10 cellular contexts compared by ENCODE assay signal in the genomic region with DNA sequence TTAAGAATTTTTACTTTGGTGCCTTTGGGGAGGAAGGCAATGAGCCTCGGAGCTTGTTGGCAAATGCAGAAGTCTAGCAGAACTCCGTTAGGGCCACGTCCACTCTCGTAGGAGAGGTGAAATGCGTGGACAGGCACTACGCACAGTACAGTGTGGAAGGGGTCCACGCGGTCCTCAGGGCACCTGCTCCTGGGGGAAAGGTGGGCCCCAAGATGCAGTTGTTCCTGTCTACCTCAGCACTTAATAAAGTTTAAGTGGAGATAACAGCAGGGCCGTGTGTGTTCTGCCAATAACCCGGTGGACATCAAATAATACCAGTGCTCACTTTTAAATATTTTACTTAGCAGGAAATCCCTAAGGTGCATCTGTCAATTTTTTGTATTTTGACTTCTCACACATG. TPM values are rescaled to one million over a fixed set of nuclear protein-coding genes. Genes with fewer than 3 reads are reported as not detected.
A peak's percentile ranks its signal among the peaks of the same experiment; 100 is the strongest.
DNase-seq lines count a peak whose midpoint lies in the region; ATAC-seq and TF ChIP-seq lines count a peak whose summit lies in the region.
"Had no signal": no experiment of that assay in that cellular context is flagged by ENCODE, and none has a peak within 500 bp of the region (broad histone marks: within the 10 kb centered on the region; RNA-seq: fewer than 3 reads in every experiment).

No MANE protein-coding gene starts in this region.

- H3K9me3 ChIP-seq in left lung = no peaks in the 10 kb centered on the region
- no peaks in the 10 kb centered on the region for H3K9me3 ChIP-seq in thymus (ENCODE audit: control insufficient read depth)

- TF ChIP-seq CTCF in left lung (IDR thresholded peaks at IDR 0.05) (no peak), GM13976 (IDR thresholded peaks at IDR 0.05; ENCODE audit: borderline replicate concordance, control extremely low read depth, extremely low read depth, insufficient read depth, missing control alignments) (no peak)

- H3K36me3 Mint-ChIP-seq in activated naive CD4-positive, alpha-beta T cell treated with anti-CD3 and anti-CD28 coated beads for 36 hours (ENCODE audit: low read depth) = peaks cover 6% of the 10 kb centered on the region
- peaks cover 8% of the 10 kb centered on the region for H3K36me3 Mint-ChIP-seq in activated naive CD8-positive, alpha-beta T cell treated with anti-CD3 and anti-CD28 coated beads, Interleukin-2, amount 50 U/mL, for 24 hours (ENCODE audit: low read depth)

- H3K27ac Mint-ChIP-seq in activated naive CD4-positive, alpha-beta T cell treated with anti-CD3 and anti-CD28 coated beads for 36 hours = no peak overlapping the region
- peak overlapping the region; percentile 70 for H3K27ac Mint-ChIP-seq in activated naive CD8-positive, alpha-beta T cell treated with anti-CD3 and anti-CD28 coated beads, Interleukin-2, amount 50 U/mL, for 24 hours

- H3K27me3 ChIP-seq in left lung (peaks cover 0 to 11% of the 10 kb centered on the region in 2 donors), thymus (ENCODE audit: control insufficient read depth, insufficient read depth) (no peaks in the 10 kb centered on the region)

- H3K27ac ChIP-seq in left lung (no peak overlapping the region), thymus (ENCODE audit: low read depth) (no peak overlapping the region)
- H3K27ac ChIP-seq: epithelial cell of prostate had no signal

- peaks cover 26% of the 10 kb centered on the region for H3K4me1 Mint-ChIP-seq in activated naive CD4-positive, alpha-beta T cell treated with anti-CD3 and anti-CD28 coated beads for 36 hours (ENCODE audit: low read depth)
- H3K4me1 Mint-ChIP-seq in activated naive CD8-positive, alpha-beta T cell treated with anti-CD3 and anti-CD28 coated beads, Interleukin-2, amount 50 U/mL, for 24 hours = peaks cover 27% of the 10 kb centered on the region

- H3K4me1 ChIP-seq in left lung (peaks cover 9 to 40% of the 10 kb centered on the region in 2 donors), thymus (ENCODE audit: control insufficient read depth, insufficient read depth, low read length) (peaks cover 16% of the 10 kb centered on the region)

- 94% methylated on average over 10 of the region's 10 CpGs for WGBS in thymus

- peak overlapping the region; percentile 76 for H3K4me3 Mint-ChIP-seq in activated naive CD4-positive, alpha-beta T cell treated with anti-CD3 and anti-CD28 coated beads for 36 hours
- H3K4me3 Mint-ChIP-seq in activated naive CD8-positive, alpha-beta T cell treated with anti-CD3 and anti-CD28 coated beads, Interleukin-2, amount 50 U/mL, for 24 hours = peak overlapping the region; percentile 82

- H3K9me3 Mint-ChIP-seq in activated naive CD4-positive, alpha-beta T cell treated with anti-CD3 and anti-CD28 coated beads for 36 hours = no peaks in the 10 kb centered on the region
- H3K9me3 Mint-ChIP-seq in activated naive CD8-positive, alpha-beta T cell treated with anti-CD3 and anti-CD28 coated beads, Interleukin-2, amount 50 U/mL, for 24 hours = no peaks in the 10 kb centered on the region

- H3K36me3 ChIP-seq in left lung (no peaks in the 10 kb centered on the region), thymus (ENCODE audit: control insufficient read depth, insufficient read depth) (no peaks in the 10 kb centered on the region)

- intact Hi-C loops in activated naive CD4-positive, alpha-beta T cell treated with anti-CD3 and anti-CD28 coated beads for 36 hours (cut with micrococcal nuclease) = no loop called here
- intact Hi-C loops in left lung (cut with DNase I) = no loop called here

- H3K27me3 Mint-ChIP-seq in activated naive CD4-positive, alpha-beta T cell treated with anti-CD3 and anti-CD28 coated beads for 36 hours (ENCODE audit: low read depth) = peaks cover 2% of the 10 kb centered on the region
- H3K27me3 Mint-ChIP-seq in activated naive CD8-positive, alpha-beta T cell treated with anti-CD3 and anti-CD28 coated beads, Interleukin-2, amount 50 U/mL, for 24 hours = peaks cover 14% of the 10 kb centered on the region

- H3K4me3 ChIP-seq in left lung (peak overlapping the region; percentile 67 to 78), thymus (ENCODE audit: low read length) (peak overlapping the region; percentile 7)

- ATAC-seq in activated naive CD8-positive, alpha-beta T cell treated with anti-CD3 and anti-CD28 coated beads, Interleukin-2, amount 50 U/mL, for 24 hours = no peak
- ATAC-seq in left lung = no peak

- in situ Hi-C loops in GM13976 (cut with MboI; ENCODE audit: low sequenced_read_pairs, unreplicated experiment) = no loop called here

- CTCF ChIA-PET in activated naive CD4-positive, alpha-beta T cell treated with anti-CD3 and anti-CD28 coated beads for 36 hours (lab: Charles Lee) = no interaction called here

- no peak for DNase-seq in activated naive CD4-positive, alpha-beta T cell treated with anti-CD3 and anti-CD28 coated beads for 36 hours
- DNase-seq in activated naive CD4-positive, alpha-beta T cell treated with Interleukin-2 at 50 U/mL for 16 hours = no peak
- DNase-seq in activated naive CD8-positive, alpha-beta T cell treated with anti-CD3 and anti-CD28 coated beads, Interleukin-2, amount 50 U/mL, for 24 hours = no peak
- DNase-seq in left lung (peak in 1 of 2 donors; percentile 25), GM13976 (ENCODE audit: low spot score) (no peak), activated gamma-delta T cell (lab: John Stamatoyannopoulos, UW) (no peak), NCI-H146 (lab: John Stamatoyannopoulos, UW) (no peak)
- DNase-seq: DMS 273 treated with DMSO at 0.1 percent for 48 hours had no signal

RNA-seq across cellular contexts. Expression of a gene that starts 1.8 kb away (rescaled TPM):
- total RNA-seq in activated naive CD4-positive, alpha-beta T cell treated with anti-CD3 and anti-CD28 coated beads for 36 hours = 10 to 100 TPM; 15.8 to 18.2 TPM
- total RNA-seq in left lung = 10 to 100 TPM; 28.1 to 38.0 TPM
- 26.7 TPM for polyA plus RNA-seq in thymus

RNA-seq across cellular contexts. Expression of a gene that starts 25.6 kb away (rescaled TPM):
- total RNA-seq in activated naive CD4-positive, alpha-beta T cell treated with anti-CD3 and anti-CD28 coated beads for 36 hours = 1 to 10 TPM; 8.9 to 9.6 TPM
- 10 to 100 TPM; 14.4 to 17.1 TPM for total RNA-seq in left lung
- polyA plus RNA-seq in thymus = 14.2 TPM

RNA-seq across cellular contexts. Expression of a gene that starts 30.3 kb away (rescaled TPM):
- total RNA-seq in activated naive CD4-positive, alpha-beta T cell treated with anti-CD3 and anti-CD28 coated beads for 36 hours = 10 to 100 TPM; 86.7 to 87.0 TPM
- total RNA-seq in left lung = 10 to 100 TPM; 72.3 to 78.1 TPM
- polyA plus RNA-seq in thymus = 34.4 TPM

RNA-seq across cellular contexts. Expression of a gene that starts 45.5 kb away (rescaled TPM):
- total RNA-seq in activated naive CD4-positive, alpha-beta T cell treated with anti-CD3 and anti-CD28 coated beads for 36 hours = 10 to 100 TPM; 19.9 to 20.9 TPM
- total RNA-seq in left lung = 10 to 100 TPM; 76.3 to 88.4 TPM
- polyA plus RNA-seq in thymus = 47.4 TPM

RNA-seq across cellular contexts. Expression of a gene that starts 57.0 kb away (rescaled TPM):
- 10 to 100 TPM; 68.3 to 74.0 TPM for total RNA-seq in activated naive CD4-positive, alpha-beta T cell treated with anti-CD3 and anti-CD28 coated beads for 36 hours
- total RNA-seq in left lung = 10 to 100 TPM; 45.4 to 48.1 TPM
- polyA plus RNA-seq in thymus = 79.4 TPM
